In the genomic region with DNA sequence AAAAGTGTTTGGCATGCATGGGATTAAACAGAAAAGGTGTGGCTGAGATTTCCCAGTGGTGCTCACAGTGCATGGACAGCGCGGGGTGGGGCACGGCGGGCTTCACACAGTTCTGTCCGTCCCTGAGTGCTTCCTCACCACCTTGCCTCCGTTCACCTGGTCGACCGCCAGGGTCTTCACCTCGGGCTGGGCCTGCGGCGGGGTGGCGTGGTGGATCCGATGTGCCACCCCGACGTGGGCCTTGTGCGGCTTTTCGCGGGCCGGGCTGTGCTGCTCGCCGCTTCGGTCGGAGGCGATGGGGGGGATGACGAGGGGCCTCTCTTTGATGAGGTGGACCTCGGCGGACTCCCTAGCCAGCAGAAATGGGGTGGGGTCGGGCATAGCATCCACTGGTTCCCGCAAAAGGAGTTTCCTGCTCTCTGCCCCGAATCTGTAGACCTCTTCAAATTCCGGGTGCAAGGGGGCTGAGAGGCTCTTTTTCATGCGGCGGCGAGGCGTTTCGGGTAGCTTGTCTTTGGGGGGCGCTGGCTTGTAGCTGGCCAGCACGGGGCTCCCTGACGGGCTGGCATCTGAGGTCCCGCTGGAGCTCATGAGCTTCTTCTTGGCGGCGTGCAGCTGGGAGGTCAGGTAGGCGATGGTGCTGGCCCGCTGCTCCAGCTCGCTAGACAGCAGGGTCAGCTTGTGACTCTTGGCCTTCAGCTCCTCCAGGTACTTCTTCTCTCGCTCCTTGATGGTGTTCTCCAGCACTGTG, we compare ENCODE assay signal across 15 cellular contexts. TPM values are rescaled to one million over a fixed set of nuclear protein-coding genes. Genes with fewer than 3 reads are reported as not detected.
DNase-seq lines count a peak whose midpoint lies in the region; ATAC-seq, FAIRE-seq and TF ChIP-seq lines count a peak whose summit lies in the region.
"Had no signal": no experiment of that assay in that cellular context is flagged by ENCODE, and none has a peak within 500 bp of the region (broad histone marks: within the 10 kb centered on the region; RNA-seq: fewer than 3 reads in every experiment).

No MANE protein-coding gene starts in this region.

- WGBS in upper lobe of left lung, 2 donors: 93 to 95% methylated on average over 39 to 46 of the region's 46 CpGs

- no peak for TF ChIP-seq CTCF in activated CD8-positive, alpha-beta T cell treated with anti-CD3 and anti-CD28 coated beads for 36 hours (IDR thresholded peaks at IDR 0.05)
- TF ChIP-seq CTCF in kidney (IDR thresholded peaks at IDR 0.05; ENCODE audit: borderline replicate concordance, extremely low read depth, insufficient read depth) (no peak), upper lobe of left lung (IDR thresholded peaks at IDR 0.05) (no peak), Calu3 (IDR thresholded peaks at IDR 0.05; ENCODE audit: unreplicated experiment) (no peak)

- H3K27me3 Mint-ChIP-seq in activated naive CD4-positive, alpha-beta T cell treated with anti-CD3 and anti-CD28 coated beads, Interleukin-2, amount 10 ng/mL, durations not matched to agents 7 days and 5 days: peaks cover 14% of the 10 kb centered on the region
- H3K27me3 Mint-ChIP-seq in activated CD8-positive, alpha-beta T cell treated with anti-CD3 and anti-CD28 coated beads for 36 hours: peaks cover 3% of the 10 kb centered on the region
- peaks cover 7% of the 10 kb centered on the region for H3K27me3 Mint-ChIP-seq in Calu3 (ENCODE audit: unreplicated experiment)
- H3K27me3 Mint-ChIP-seq: brain had no signal

- ATAC-seq in activated CD8-positive, alpha-beta T cell treated with anti-CD3 and anti-CD28 coated beads for 36 hours: no peak
- ATAC-seq in upper lobe of left lung (ENCODE audit: low FRiP score in 2 of 2): no peak

- no peaks in the 10 kb centered on the region for H3K27me3 ChIP-seq in upper lobe of left lung
- H3K27me3 ChIP-seq: dorsolateral prefrontal cortex had no signal

- no peaks in the 10 kb centered on the region for H3K9me3 Mint-ChIP-seq in activated naive CD4-positive, alpha-beta T cell treated with anti-CD3 and anti-CD28 coated beads, Interleukin-2, amount 10 ng/mL, durations not matched to agents 7 days and 5 days
- H3K9me3 Mint-ChIP-seq in activated CD8-positive, alpha-beta T cell treated with anti-CD3 and anti-CD28 coated beads for 36 hours: no peaks in the 10 kb centered on the region
- no peaks in the 10 kb centered on the region for H3K9me3 Mint-ChIP-seq in Calu3 (ENCODE audit: low read depth, unreplicated experiment)
- H3K9me3 Mint-ChIP-seq: brain had no signal

- H3K4me3 Mint-ChIP-seq in activated naive CD4-positive, alpha-beta T cell treated with anti-CD3 and anti-CD28 coated beads, Interleukin-2, amount 10 ng/mL, durations not matched to agents 7 days and 5 days: peak overlapping the region; percentile 59
- H3K4me3 Mint-ChIP-seq in activated CD8-positive, alpha-beta T cell treated with anti-CD3 and anti-CD28 coated beads for 36 hours: peak overlapping the region; percentile 61
- H3K4me3 Mint-ChIP-seq in Calu3 (ENCODE audit: low read depth, unreplicated experiment): no peak overlapping the region
- H3K4me3 Mint-ChIP-seq: brain, mesothelial cell of epicardium had no signal

- H3K4me3 ChIP-seq in kidney (ENCODE audit: low read length in 2 of 2): no peak overlapping the region
- no peak overlapping the region for H3K4me3 ChIP-seq in upper lobe of left lung
- H3K4me3 ChIP-seq: dorsolateral prefrontal cortex had no signal

- peaks cover 0 to 3% of the 10 kb centered on the region in 2 donors for H3K4me1 ChIP-seq in kidney (ENCODE audit: control insufficient read depth in 1 of 2, insufficient read depth in 1 of 2, low read depth in 1 of 2, low read length in 2 of 2)
- peaks cover 7 to 38% (median 26%) of the 10 kb centered on the region in 4 donors for H3K4me1 ChIP-seq in upper lobe of left lung

- no TSS peak for BruUV-seq in Calu3 (replicated peaks; lab: Mats Ljungman, UMichigan)

- POLR2A ChIA-PET in activated CD8-positive, alpha-beta T cell treated with anti-CD3 and anti-CD28 coated beads for 36 hours (lab: Charles Lee): interaction anchor here (1.1 to 1.7 kb wide), 2 partner anchors 10 to 30 kb away, joined by 3 to 7 read pairs; no protein-coding TSS in a partner anchor

- H3K27ac ChIP-seq in kidney (ENCODE audit: low read depth in 2 of 2, low read length in 2 of 2) (peak overlapping the region in 1 of 2 donors; percentile 20), upper lobe of left lung (peak overlapping the region in 3 of 4 donors; percentile 41 to 64 (median 45))

- intact Hi-C loops in activated CD8-positive, alpha-beta T cell treated with anti-CD3 and anti-CD28 coated beads for 36 hours (cut with micrococcal nuclease): no loop called here
- intact Hi-C loops in kidney (cut with DNase I): no loop called here
- intact Hi-C loops in Calu3 (cut with micrococcal nuclease; ENCODE audit: unreplicated experiment): no loop called here

- H3K4me1 Mint-ChIP-seq in activated naive CD4-positive, alpha-beta T cell treated with anti-CD3 and anti-CD28 coated beads, Interleukin-2, amount 10 ng/mL, durations not matched to agents 7 days and 5 days: peaks cover 37% of the 10 kb centered on the region
- H3K4me1 Mint-ChIP-seq in activated CD8-positive, alpha-beta T cell treated with anti-CD3 and anti-CD28 coated beads for 36 hours (ENCODE audit: low read depth): peaks cover 30% of the 10 kb centered on the region
- H3K4me1 Mint-ChIP-seq in Calu3 (ENCODE audit: low read depth, unreplicated experiment): no peaks in the 10 kb centered on the region
- H3K4me1 Mint-ChIP-seq: brain had no signal

- DNase-seq in activated naive CD4-positive, alpha-beta T cell treated with anti-CD3 and anti-CD28 coated beads, Interleukin-2, amount 10 ng/mL, durations not matched to agents 7 days and 5 days: no peak
- DNase-seq in activated naive CD4-positive, alpha-beta T cell treated with anti-CD3 and anti-CD28 coated beads, Interleukin-2, amount 50 U/mL, for 16 hours: no peak
- no peak for DNase-seq in activated CD8-positive, alpha-beta T cell treated with anti-CD3 and anti-CD28 coated beads for 36 hours
- DNase-seq in kidney: peak; percentile 55
- peak in 1 of 2 donors; percentile 78 for DNase-seq in upper lobe of left lung
- DNase-seq in pons (ENCODE audit: low spot score): no peak
- DNase-seq in cortex of kidney (lab: John Stamatoyannopoulos, UW): no peak
- no peak for DNase-seq in Calu3
- DNase-seq: dorsolateral prefrontal cortex, MV-4-11, NCI-H82, occipital lobe had no signal

- H3K36me3 ChIP-seq in kidney (ENCODE audit: control insufficient read depth in 1 of 2, insufficient read depth in 2 of 2, low read length in 2 of 2) (peaks cover 11 to 12% of the 10 kb centered on the region in 2 donors), upper lobe of left lung (peaks cover 0 to 51% (median 28%) of the 10 kb centered on the region in 4 donors)

- TF ChIP-seq POLR2A in upper lobe of left lung (IDR thresholded peaks at IDR 0.05): no peak

- FAIRE-seq in kidney (lab: Jason Lieb, UNC): no peak
- FAIRE-seq: GM19239 had no signal

- no peak overlapping the region for H3K9ac ChIP-seq in kidney (ENCODE audit: low read length in 2 of 2)

- peaks cover 18% of the 10 kb centered on the region for H3K36me3 Mint-ChIP-seq in activated naive CD4-positive, alpha-beta T cell treated with anti-CD3 and anti-CD28 coated beads, Interleukin-2, amount 10 ng/mL, durations not matched to agents 7 days and 5 days
- peaks cover 5% of the 10 kb centered on the region for H3K36me3 Mint-ChIP-seq in activated CD8-positive, alpha-beta T cell treated with anti-CD3 and anti-CD28 coated beads for 36 hours (ENCODE audit: low read depth)
- peaks cover 10% of the 10 kb centered on the region for H3K36me3 Mint-ChIP-seq in Calu3 (ENCODE audit: insufficient read depth, unreplicated experiment)

- H3K9me3 ChIP-seq in kidney (ENCODE audit: control insufficient read depth in 1 of 2, low read length in 2 of 2) (no peaks in the 10 kb centered on the region), upper lobe of left lung (no peaks in the 10 kb centered on the region)

- TF ChIP-seq EP300 in upper lobe of left lung (IDR thresholded peaks at IDR 0.05): no peak

- H3K27ac Mint-ChIP-seq in activated naive CD4-positive, alpha-beta T cell treated with anti-CD3 and anti-CD28 coated beads, Interleukin-2, amount 10 ng/mL, durations not matched to agents 7 days and 5 days: peak overlapping the region; percentile 87
- peak overlapping the region; percentile 88 for H3K27ac Mint-ChIP-seq in activated CD8-positive, alpha-beta T cell treated with anti-CD3 and anti-CD28 coated beads for 36 hours
- H3K27ac Mint-ChIP-seq in Calu3 (ENCODE audit: unreplicated experiment): no peak overlapping the region

- CTCF ChIA-PET in activated naive CD4-positive, alpha-beta T cell treated with anti-CD3 and anti-CD28 coated beads, Interleukin-2, amount 10 ng/mL, durations not matched to agents 7 days and 5 days (lab: Charles Lee): interaction anchor here (1.6 to 2.6 kb wide), 2 partner anchors 33 to 37 kb away, joined by 4 to 15 read pairs; no protein-coding TSS in a partner anchor
- CTCF ChIA-PET in activated CD8-positive, alpha-beta T cell treated with anti-CD3 and anti-CD28 coated beads for 36 hours (lab: Charles Lee): interaction anchor here (1.0 to 2.7 kb wide), 7 partner anchors 8 to 36 kb away, joined by 3 to 17 read pairs (median 4); no protein-coding TSS in a partner anchor
- CTCF ChIA-PET in Calu3 (lab: Charles Lee): no interaction called here

RNA-seq across cellular contexts. Expression of a gene that starts 35.5 kb away (rescaled TPM):
- 1 to 10 TPM; 4.0 to 6.2 TPM for total RNA-seq in activated CD8-positive, alpha-beta T cell treated with anti-CD3 and anti-CD28 coated beads for 36 hours
- total RNA-seq in kidney (41.4 TPM), upper lobe of left lung (10 to 100 TPM; 33.8 to 48.9 (median 43.7) TPM), Calu3 (2022) (31.8 and 35.0 TPM in 2 replicates)
- 39.3 TPM for polyA plus RNA-seq in kidney (ENCODE audit: insufficient read depth, low read depth, low replicate concordance)

RNA-seq across cellular contexts. Expression of a gene that starts 35.9 kb away (rescaled TPM):
- total RNA-seq in activated CD8-positive, alpha-beta T cell treated with anti-CD3 and anti-CD28 coated beads for 36 hours: 10 to 100 TPM; 52.9 to 53.4 TPM
- 104 TPM for total RNA-seq in kidney
- polyA plus RNA-seq in kidney (ENCODE audit: insufficient read depth, low read depth, low replicate concordance): 44.9 TPM
- total RNA-seq in upper lobe of left lung: 100 to 1,000 TPM in 2 of 6 donors, 10 to 100 TPM in 4; 49.1 to 112 (median 91.8) TPM
- total RNA-seq in Calu3 (2022): 130 and 147 TPM in 2 replicates
